7 cellular contexts compared by ENCODE assay signal in the genomic region with DNA sequence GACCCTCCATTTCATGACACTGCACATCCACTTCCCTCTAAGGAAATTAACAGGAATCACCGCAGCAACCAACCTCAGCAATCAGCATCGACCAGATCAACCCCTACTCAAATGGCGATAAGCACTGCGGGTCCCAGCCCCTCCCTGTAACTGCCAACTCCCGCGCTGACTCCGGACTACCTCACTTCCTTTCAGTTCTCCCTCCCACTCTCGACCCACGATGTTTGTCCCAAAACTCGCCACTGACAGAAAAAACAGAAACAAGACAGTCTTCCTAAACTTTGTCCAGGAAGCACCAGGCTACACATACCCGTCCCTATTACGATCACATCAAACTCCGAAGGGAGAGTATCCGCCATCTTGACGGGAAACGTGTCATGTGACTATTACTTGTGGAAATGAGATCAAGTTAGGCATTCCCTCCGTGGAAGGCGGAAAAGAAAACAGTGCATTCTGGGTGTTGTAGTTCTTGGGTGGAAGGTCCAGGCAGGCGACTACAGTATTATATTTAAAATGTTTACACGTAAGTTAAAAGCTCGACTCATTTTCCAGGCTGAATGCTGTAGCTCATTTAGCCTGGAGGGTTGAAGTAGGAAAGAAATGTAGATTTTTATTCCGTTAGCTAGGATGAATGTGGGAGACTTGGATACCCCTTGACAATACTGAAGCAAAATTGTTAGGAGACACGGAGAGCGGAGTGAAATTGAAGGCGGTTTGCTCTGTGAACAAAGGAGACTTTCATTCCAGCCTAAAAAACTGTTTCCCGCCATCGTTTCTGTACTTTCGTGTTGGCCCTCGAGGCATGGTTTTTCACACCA. TPM values are rescaled to one million over a fixed set of nuclear protein-coding genes. Genes with fewer than 3 reads are reported as not detected.
DNase-seq lines count a peak whose midpoint lies in the region; ATAC-seq lines count a peak whose summit lies in the region.

A gene with protein sequence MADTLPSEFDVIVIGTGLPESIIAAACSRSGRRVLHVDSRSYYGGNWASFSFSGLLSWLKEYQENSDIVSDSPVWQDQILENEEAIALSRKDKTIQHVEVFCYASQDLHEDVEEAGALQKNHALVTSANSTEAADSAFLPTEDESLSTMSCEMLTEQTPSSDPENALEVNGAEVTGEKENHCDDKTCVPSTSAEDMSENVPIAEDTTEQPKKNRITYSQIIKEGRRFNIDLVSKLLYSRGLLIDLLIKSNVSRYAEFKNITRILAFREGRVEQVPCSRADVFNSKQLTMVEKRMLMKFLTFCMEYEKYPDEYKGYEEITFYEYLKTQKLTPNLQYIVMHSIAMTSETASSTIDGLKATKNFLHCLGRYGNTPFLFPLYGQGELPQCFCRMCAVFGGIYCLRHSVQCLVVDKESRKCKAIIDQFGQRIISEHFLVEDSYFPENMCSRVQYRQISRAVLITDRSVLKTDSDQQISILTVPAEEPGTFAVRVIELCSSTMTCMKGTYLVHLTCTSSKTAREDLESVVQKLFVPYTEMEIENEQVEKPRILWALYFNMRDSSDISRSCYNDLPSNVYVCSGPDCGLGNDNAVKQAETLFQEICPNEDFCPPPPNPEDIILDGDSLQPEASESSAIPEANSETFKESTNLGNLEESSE (minus strand): TSS at position 385 of the 818 bp plus-strand sequence. CDS start 26 bp downstream, at position 359.

- H3K4me3 Mint-ChIP-seq in T-helper 2 cell treated with Interferon-gamma antibody and Interleukin-4, amounts not matched to agents 5 μg/mL and 100 μg/mL, for 36 hours, result no peak within 1 kb of the TSS

- H3K9me3 Mint-ChIP-seq in T-helper 2 cell treated with Interferon-gamma antibody and Interleukin-4, amounts not matched to agents 5 μg/mL and 100 μg/mL, for 36 hours, result no peaks in the 10 kb centered on the region

- peak; percentile 99 for ATAC-seq in GM18870 (IDR thresholded peaks at IDR 0.05; ENCODE audit: unreplicated experiment)
- ATAC-seq in HG03097 (IDR thresholded peaks at IDR 0.05; ENCODE audit: low FRiP score, unreplicated experiment), result peak; percentile 98

- no peak within 1 kb of the TSS for H3K27ac Mint-ChIP-seq in T-helper 2 cell treated with Interferon-gamma antibody and Interleukin-4, amounts not matched to agents 5 μg/mL and 100 μg/mL, for 36 hours

- peak within 1 kb of the TSS; percentile 79 for H3K27ac ChIP-seq in layer of hippocampus (ENCODE audit: low read depth, low read length)

- H3K36me3 Mint-ChIP-seq in T-helper 2 cell treated with Interferon-gamma antibody and Interleukin-4, amounts not matched to agents 5 μg/mL and 100 μg/mL, for 36 hours (ENCODE audit: low read depth), result peaks cover 4% of the 10 kb centered on the region

- DNase-seq in T-helper 2 cell treated with Interferon-gamma antibody and Interleukin-4, amounts not matched to agents 5 μg/mL and 100 μg/mL, for 36 hours (ENCODE audit: low spot score), result peak; percentile 61
- peak; percentile 64 for DNase-seq in cerebellum (ENCODE audit: low spot score)
- peak; percentile 40 to 53 for DNase-seq in stimulated activated CD4-positive, alpha-beta T cell treated with anti-CD3 and anti-CD28 coated beads, Interleukin-2, amount 100 ng/mL, for 24 hours
- no peak for DNase-seq in NCI-H2029 (lab: John Stamatoyannopoulos, UW)

- H3K27me3 Mint-ChIP-seq in T-helper 2 cell treated with Interferon-gamma antibody and Interleukin-4, amounts not matched to agents 5 μg/mL and 100 μg/mL, for 36 hours (ENCODE audit: low read depth), result no peaks in the 10 kb centered on the region

- peaks cover 4% of the 10 kb centered on the region for H3K4me1 Mint-ChIP-seq in T-helper 2 cell treated with Interferon-gamma antibody and Interleukin-4, amounts not matched to agents 5 μg/mL and 100 μg/mL, for 36 hours (ENCODE audit: low read depth)

- H3K27me3 ChIP-seq in layer of hippocampus (ENCODE audit: control insufficient read depth, insufficient read depth, low read length), result no peaks in the 10 kb centered on the region

RNA-seq across cellular contexts. Expression of the gene that starts here (rescaled TPM):
- total RNA-seq in cerebellum, result 49.4 TPM
